In the genomic region with DNA sequence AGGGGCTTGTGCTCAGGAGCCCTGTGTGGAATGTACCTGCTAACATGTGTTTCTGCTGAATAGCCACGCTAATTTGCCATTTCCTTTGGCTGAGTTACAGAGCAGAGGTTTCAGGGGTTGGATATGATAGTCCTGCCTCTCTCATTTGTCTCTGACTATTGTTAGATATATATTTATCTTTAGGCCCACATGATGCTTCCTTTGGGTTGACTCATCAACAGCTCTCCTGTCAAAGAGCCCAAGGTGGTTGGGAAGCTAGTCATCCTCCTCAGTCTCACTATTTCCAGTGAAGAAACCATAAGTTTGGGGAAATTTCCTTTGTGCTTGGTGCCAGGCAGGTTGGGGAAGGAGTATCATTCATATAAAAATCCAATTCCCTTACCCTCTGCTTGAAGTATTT, we compare ENCODE assay signal across 30 cellular contexts.
"Had no signal": no experiment of that assay in that cellular context is flagged by ENCODE, and none has a peak within 500 bp of the region (broad histone marks: within the 10 kb centered on the region; RNA-seq: fewer than 3 reads in every experiment).

No MANE protein-coding gene starts in this region.

- H3K4me3 Mint-ChIP-seq: activated CD4-positive, alpha-beta memory T cell treated with anti-CD3 and anti-CD28 coated beads for 36 hours; activated CD4-positive, alpha-beta T cell treated with anti-CD3 and anti-CD28 coated beads for 36 hours; activated CD4-positive, alpha-beta T cell treated with anti-CD3 and anti-CD28 coated beads, Interleukin-2, amount 10 ng/mL, durations not matched to agents 24 days and 14 days; activated CD8-positive, alpha-beta memory T cell treated with anti-CD3 and anti-CD28 coated beads, Interleukin-2, amount 10 ng/mL, durations not matched to agents 7 days and 5 days; activated CD8-positive, alpha-beta T cell treated with anti-CD3 and anti-CD28 coated beads, Interleukin-2, amount 10 ng/mL, durations not matched to agents 7 days and 5 days; activated naive CD4-positive, alpha-beta T cell treated with anti-CD3 and anti-CD28 coated beads for 36 hours; activated naive CD4-positive, alpha-beta T cell treated with anti-CD3 and anti-CD28 coated beads, Interleukin-2, amount 50 U/mL, for 24 hours; activated naive CD8-positive, alpha-beta T cell treated with anti-CD3 and anti-CD28 coated beads for 36 hours; activated naive CD8-positive, alpha-beta T cell treated with anti-CD3 and anti-CD28 coated beads, Interleukin-2, amount 50 U/mL, for 24 hours; activated T-helper 1 cell treated with anti-CD3 and anti-CD28 coated beads, Interleukin-12 subunit alpha, Interleukin-12 subunit beta, Interleukin-2, Interleukin-4 antibody, amounts not matched to agents 30 ng/mL and 10 ng/mL and 1 ng/mL, durations not matched to agents 14 hours and 24 hours and 36 hours; central memory CD8-positive, alpha-beta T cell; dendritic cell treated with granulocyte-macrophage colony-stimulating factor and Interleukin-4, amounts not matched to agents 40 ng/mL and 50 ng/mL, for 4 days had no signal

- DNase-seq: activated CD4-positive, alpha-beta memory T cell treated with anti-CD3 and anti-CD28 coated beads for 36 hours; activated CD4-positive, alpha-beta T cell treated with anti-CD3 and anti-CD28 coated beads for 36 hours; activated CD4-positive, alpha-beta T cell treated with anti-CD3 and anti-CD28 coated beads, Interleukin-2, amount 10 ng/mL, durations not matched to agents 24 days and 14 days; activated CD4-positive, CD25-positive, alpha-beta regulatory T cell; activated CD4-positive, CD25-positive, alpha-beta regulatory T cell treated with anti-CD3 and anti-CD28 coated beads, Interleukin-2, amount 50 U/mL, for 72 hours; activated CD8-positive, alpha-beta memory T cell treated with anti-CD3 and anti-CD28 coated beads, Interleukin-2, amount 10 ng/mL, durations not matched to agents 7 days and 5 days; activated CD8-positive, alpha-beta memory T cell treated with anti-CD3 and anti-CD28 coated beads, Interleukin-2, amount 50 U/mL, for 4 hours; activated CD8-positive, alpha-beta T cell treated with anti-CD3 and anti-CD28 coated beads, Interleukin-2, amount 10 ng/mL, durations not matched to agents 7 days and 5 days; activated effector memory CD4-positive, alpha-beta T cell treated with anti-CD3 and anti-CD28 coated beads, Interleukin-2, amount 50 U/mL, for 16 hours; activated naive CD4-positive, alpha-beta T cell treated with anti-CD3 and anti-CD28 coated beads for 36 hours; activated naive CD8-positive, alpha-beta T cell treated with anti-CD3 and anti-CD28 coated beads for 36 hours; activated naive CD8-positive, alpha-beta T cell treated with anti-CD3 and anti-CD28 coated beads, Interleukin-2, amount 50 U/mL, for 24 hours; activated T-cell treated with anti-CD3 and anti-CD28 coated beads, Interleukin-2, amount 50 U/mL, for 1 hour; activated T-cell treated with anti-CD3 and anti-CD28 coated beads, Interleukin-2, amount 50 U/mL, for 48 hours; adrenal gland; amygdala; aorta; body of pancreas; dorsolateral prefrontal cortex; effector memory CD4-positive, alpha-beta T cell; esophagus squamous epithelium; head of caudate nucleus; T-helper 2 cell had no signal

- H3K36me3 Mint-ChIP-seq: activated CD4-positive, alpha-beta memory T cell treated with anti-CD3 and anti-CD28 coated beads for 36 hours; activated CD8-positive, alpha-beta memory T cell treated with anti-CD3 and anti-CD28 coated beads, Interleukin-2, amount 10 ng/mL, durations not matched to agents 7 days and 5 days; activated naive CD4-positive, alpha-beta T cell treated with anti-CD3 and anti-CD28 coated beads, Interleukin-2, amount 50 U/mL, for 24 hours; activated naive CD8-positive, alpha-beta T cell treated with anti-CD3 and anti-CD28 coated beads for 36 hours had no signal

- ATAC-seq: activated CD4-positive, alpha-beta T cell treated with anti-CD3 and anti-CD28 coated beads for 36 hours; activated CD8-positive, alpha-beta memory T cell treated with anti-CD3 and anti-CD28 coated beads, Interleukin-2, amount 10 ng/mL, durations not matched to agents 7 days and 5 days; activated CD8-positive, alpha-beta T cell treated with anti-CD3 and anti-CD28 coated beads, Interleukin-2, amount 10 ng/mL, durations not matched to agents 7 days and 5 days; activated naive CD8-positive, alpha-beta T cell treated with anti-CD3 and anti-CD28 coated beads, Interleukin-2, amount 50 U/mL, for 24 hours; body of pancreas had no signal

- H3K27me3 Mint-ChIP-seq: activated CD4-positive, alpha-beta memory T cell treated with anti-CD3 and anti-CD28 coated beads for 36 hours; activated CD4-positive, alpha-beta T cell treated with anti-CD3 and anti-CD28 coated beads for 36 hours; activated CD4-positive, alpha-beta T cell treated with anti-CD3 and anti-CD28 coated beads, Interleukin-2, amount 10 ng/mL, durations not matched to agents 24 days and 14 days; activated CD8-positive, alpha-beta memory T cell treated with anti-CD3 and anti-CD28 coated beads, Interleukin-2, amount 10 ng/mL, durations not matched to agents 7 days and 5 days; activated naive CD4-positive, alpha-beta T cell treated with anti-CD3 and anti-CD28 coated beads, Interleukin-2, amount 50 U/mL, for 24 hours; activated naive CD8-positive, alpha-beta T cell treated with anti-CD3 and anti-CD28 coated beads for 36 hours; activated naive CD8-positive, alpha-beta T cell treated with anti-CD3 and anti-CD28 coated beads, Interleukin-2, amount 50 U/mL, for 24 hours; central memory CD8-positive, alpha-beta T cell; dendritic cell treated with granulocyte-macrophage colony-stimulating factor and Interleukin-4, amounts not matched to agents 40 ng/mL and 50 ng/mL, for 4 days had no signal

- H3K27ac Mint-ChIP-seq: activated CD4-positive, alpha-beta memory T cell treated with anti-CD3 and anti-CD28 coated beads for 36 hours; activated CD4-positive, alpha-beta T cell treated with anti-CD3 and anti-CD28 coated beads for 36 hours; activated CD4-positive, alpha-beta T cell treated with anti-CD3 and anti-CD28 coated beads, Interleukin-2, amount 10 ng/mL, durations not matched to agents 24 days and 14 days; activated CD8-positive, alpha-beta memory T cell treated with anti-CD3 and anti-CD28 coated beads, Interleukin-2, amount 10 ng/mL, durations not matched to agents 7 days and 5 days; activated CD8-positive, alpha-beta T cell treated with anti-CD3 and anti-CD28 coated beads, Interleukin-2, amount 10 ng/mL, durations not matched to agents 7 days and 5 days; activated naive CD4-positive, alpha-beta T cell treated with anti-CD3 and anti-CD28 coated beads for 36 hours; activated naive CD4-positive, alpha-beta T cell treated with anti-CD3 and anti-CD28 coated beads, Interleukin-2, amount 50 U/mL, for 24 hours; activated naive CD8-positive, alpha-beta T cell treated with anti-CD3 and anti-CD28 coated beads for 36 hours; activated naive CD8-positive, alpha-beta T cell treated with anti-CD3 and anti-CD28 coated beads, Interleukin-2, amount 50 U/mL, for 24 hours; activated T-helper 1 cell treated with anti-CD3 and anti-CD28 coated beads, Interleukin-12 subunit alpha, Interleukin-12 subunit beta, Interleukin-2, Interleukin-4 antibody, amounts not matched to agents 30 ng/mL and 10 ng/mL and 1 ng/mL, durations not matched to agents 14 hours and 24 hours and 36 hours; activated T-helper 2 cell treated with anti-CD3 and anti-CD28 coated beads, Interferon-gamma antibody, Interleukin-2, Interleukin-4, amounts not matched to agents 10 μg/mL and 5 μg/mL and 100 μg/mL, durations not matched to agents 14 hours and 24 hours and 36 hours; dendritic cell treated with granulocyte-macrophage colony-stimulating factor and Interleukin-4, amounts not matched to agents 40 ng/mL and 50 ng/mL, for 4 days had no signal

- H3K4me3 ChIP-seq: adrenal gland, body of pancreas, cardiac muscle cell, coronary artery, dorsolateral prefrontal cortex, esophagus squamous epithelium had no signal

- H3K4me1 Mint-ChIP-seq: activated CD4-positive, alpha-beta T cell treated with anti-CD3 and anti-CD28 coated beads for 36 hours; activated CD4-positive, alpha-beta T cell treated with anti-CD3 and anti-CD28 coated beads, Interleukin-2, amount 10 ng/mL, durations not matched to agents 24 days and 14 days; activated CD8-positive, alpha-beta memory T cell treated with anti-CD3 and anti-CD28 coated beads, Interleukin-2, amount 10 ng/mL, durations not matched to agents 7 days and 5 days; activated naive CD4-positive, alpha-beta T cell treated with anti-CD3 and anti-CD28 coated beads, Interleukin-2, amount 50 U/mL, for 24 hours; activated naive CD8-positive, alpha-beta T cell treated with anti-CD3 and anti-CD28 coated beads for 36 hours; activated naive CD8-positive, alpha-beta T cell treated with anti-CD3 and anti-CD28 coated beads, Interleukin-2, amount 50 U/mL, for 24 hours; central memory CD8-positive, alpha-beta T cell had no signal
